ENCODE assay signal across 1 cellular context in the genomic region with DNA sequence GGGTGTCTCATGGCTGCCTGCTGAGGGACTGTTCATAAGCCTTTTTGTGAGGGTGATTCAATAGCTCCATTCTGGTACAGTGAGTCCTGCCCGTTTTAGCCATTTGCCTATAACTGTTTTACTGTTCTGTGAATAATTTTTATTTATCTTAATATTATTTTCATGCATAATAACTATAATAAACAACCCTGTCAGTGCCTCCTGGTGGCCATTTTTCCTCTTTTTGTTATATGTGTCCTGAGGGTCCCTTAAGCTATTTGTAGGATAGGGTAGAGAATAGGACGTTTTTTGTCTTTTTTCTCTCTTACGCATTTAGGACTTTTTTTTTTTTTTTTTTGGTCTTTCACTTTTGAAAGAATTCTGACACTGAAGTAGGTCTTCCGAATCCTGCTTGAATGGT.
TF ChIP-seq lines count a peak whose summit lies in the region.

No MANE protein-coding gene starts in this region.

TF ChIP-seq in GM23338, 12 proteins besides CTCF, POLR2A, EP300 and RAD21 (continued from another document):
- no peak for TF ChIP-seq ZNF462 (CRISPR knock-in tag; IDR thresholded peaks at IDR 0.05)
- TF ChIP-seq ZNF331 (CRISPR knock-in tag; IDR thresholded peaks at IDR 0.05; ENCODE audit: low read depth) = no peak
